Comparison of ENCODE assay signal across 8 cellular contexts in genomic region chr17:40344321-40345160, GRCh38. TPM values are rescaled to one million over a fixed set of nuclear protein-coding genes. Genes with fewer than 3 reads are reported as not detected.
A peak's percentile ranks its signal among the peaks of the same experiment; 100 is the strongest.
DNase-seq lines count a peak whose midpoint lies in the region; ATAC-seq, FAIRE-seq and TF ChIP-seq lines count a peak whose summit lies in the region.

No MANE protein-coding gene starts in this region.

- H3K14ac ChIP-seq in mesenchymal stem cell (ENCODE audit: low read length in 2 of 2), result peak overlapping the region in 1 of 2 experiments; percentile 85

- peak overlapping the region; percentile 85 to 87 for H3K18ac ChIP-seq in mesenchymal stem cell (ENCODE audit: low read depth in 1 of 2, low read length in 2 of 2)

- no peak overlapping the region for H2AFZ ChIP-seq in mesenchymal stem cell (ENCODE audit: low read depth, low read length)

- no peaks in the 10 kb centered on the region for H3K9me3 ChIP-seq in mesenchymal stem cell (ENCODE audit: control insufficient read depth, low read length)

- peak overlapping the region; percentile 82 for H3K4me2 ChIP-seq in mesenchymal stem cell (ENCODE audit: low read length, poor library complexity, severe bottlenecking)

- H3K4me3 ChIP-seq in bronchial epithelial cell (ENCODE audit: low read depth, low read length) (peak overlapping the region; percentile 26), mesenchymal stem cell (ENCODE audit: insufficient read depth in 1 of 2, low read depth in 1 of 2, low read length in 2 of 2) (peak overlapping the region in 1 of 2 experiments; percentile 90)

- H3K4me1 ChIP-seq in mesenchymal stem cell (ENCODE audit: control insufficient read depth, insufficient read depth, low read depth, low read length), result peaks cover 64% of the 10 kb centered on the region

- H3K27me3 ChIP-seq in bronchial epithelial cell (ENCODE audit: control insufficient read depth, insufficient read depth, low read length), result no peaks in the 10 kb centered on the region
- H3K27me3 ChIP-seq in mesenchymal stem cell (ENCODE audit: control insufficient read depth in 1 of 2, insufficient read depth in 1 of 2, low read length in 2 of 2), result no peaks in the 10 kb centered on the region

- peak overlapping the region; percentile 71 for H3K4me3 Mint-ChIP-seq in activated T-cell treated with anti-CD3 and anti-CD28 coated beads, Interleukin-2, amount 50 U/mL, for 24 hours
- H3K4me3 Mint-ChIP-seq in type B pancreatic cell, result peak overlapping the region; percentile 93

- H4K91ac ChIP-seq in mesenchymal stem cell (ENCODE audit: low read length), result peak overlapping the region; percentile 94

- peak overlapping the region; percentile 93 for H3K9ac ChIP-seq in mesenchymal stem cell (ENCODE audit: low read length)

- DNase-seq in activated T-cell treated with anti-CD3 and anti-CD28 coated beads, Interleukin-2, amount 50 U/mL, for 24 hours, result no peak
- DNase-seq in activated T-cell treated with anti-CD3 and anti-CD28 coated beads for 4 hours, result no peak
- no peak for DNase-seq in bronchial epithelial cell (ENCODE audit: low read depth)
- no peak for DNase-seq in mesenchymal stem cell
- no peak for DNase-seq in type B pancreatic cell (ENCODE audit: extremely low spot score, unreplicated experiment)
- DNase-seq in NCI-H2196 (lab: John Stamatoyannopoulos, UW; ENCODE audit: unreplicated experiment), result no peak

- peak overlapping the region in 1 of 2 experiments; percentile 47 for H3K23ac ChIP-seq in mesenchymal stem cell (ENCODE audit: low read length in 2 of 2)

- H2AK5ac ChIP-seq in mesenchymal stem cell (ENCODE audit: low read length, severe bottlenecking), result peak overlapping the region; percentile 84

- H3K36me3 ChIP-seq in bronchial epithelial cell (ENCODE audit: control insufficient read depth, insufficient read depth, low read length) (peaks cover 2% of the 10 kb centered on the region), mesenchymal stem cell (ENCODE audit: control insufficient read depth in 1 of 2, insufficient read depth in 2 of 2, low read depth in 1 of 2, low read length in 2 of 2) (peaks cover 22 to 30% of the 10 kb centered on the region in 2 experiments)

- peaks cover 43% of the 10 kb centered on the region for H3K79me1 ChIP-seq in mesenchymal stem cell (replicated peaks; ENCODE audit: low read length, poor library complexity, severe bottlenecking)

- no peaks in the 10 kb centered on the region for H3K9me3 Mint-ChIP-seq in activated T-cell treated with anti-CD3 and anti-CD28 coated beads, Interleukin-2, amount 50 U/mL, for 24 hours
- H3K9me3 Mint-ChIP-seq in type B pancreatic cell, result no peaks in the 10 kb centered on the region

- H3K27ac ChIP-seq in mesenchymal stem cell (ENCODE audit: low read length, poor library complexity, severe bottlenecking), result peak overlapping the region; percentile 58

- FAIRE-seq in bronchial epithelial cell (lab: Jason Lieb, UNC), result peak; percentile 7

- H2BK120ac ChIP-seq in mesenchymal stem cell (ENCODE audit: low read depth, low read length), result no peak overlapping the region

- H3K4ac ChIP-seq in mesenchymal stem cell (ENCODE audit: low read depth in 1 of 2, low read length in 2 of 2), result peak overlapping the region; percentile 67 to 76

- peak overlapping the region; percentile 82 for H3K27ac Mint-ChIP-seq in activated T-cell treated with anti-CD3 and anti-CD28 coated beads, Interleukin-2, amount 50 U/mL, for 24 hours
- H3K27ac Mint-ChIP-seq in type B pancreatic cell, result peak overlapping the region; percentile 86

- H4K8ac ChIP-seq in mesenchymal stem cell (ENCODE audit: low read length), result peak overlapping the region; percentile 46

- TF ChIP-seq CTCF in bronchial epithelial cell (IDR thresholded peaks at IDR 0.05; ENCODE audit: insufficient read depth, low read length, severe bottlenecking) (no peak), type B pancreatic cell (conservative IDR thresholded peaks at IDR 0.05) (no peak)

- ATAC-seq in HG02610 (IDR thresholded peaks at IDR 0.05; ENCODE audit: unreplicated experiment) (no peak), GM19463 (IDR thresholded peaks at IDR 0.05; ENCODE audit: unreplicated experiment) (no peak)

- H3K4me1 Mint-ChIP-seq in activated T-cell treated with anti-CD3 and anti-CD28 coated beads, Interleukin-2, amount 50 U/mL, for 24 hours (ENCODE audit: low read depth), result peaks cover 74% of the 10 kb centered on the region
- H3K4me1 Mint-ChIP-seq in type B pancreatic cell (ENCODE audit: unreplicated experiment), result peaks cover 69% of the 10 kb centered on the region

- H3K27me3 Mint-ChIP-seq in activated T-cell treated with anti-CD3 and anti-CD28 coated beads, Interleukin-2, amount 50 U/mL, for 24 hours, result no peaks in the 10 kb centered on the region
- no peaks in the 10 kb centered on the region for H3K27me3 Mint-ChIP-seq in type B pancreatic cell

- peaks cover 33% of the 10 kb centered on the region for H3K36me3 Mint-ChIP-seq in activated T-cell treated with anti-CD3 and anti-CD28 coated beads, Interleukin-2, amount 50 U/mL, for 24 hours (ENCODE audit: low read depth)
- peaks cover 9% of the 10 kb centered on the region for H3K36me3 Mint-ChIP-seq in type B pancreatic cell

- peak overlapping the region; percentile 38 to 70 for H2BK12ac ChIP-seq in mesenchymal stem cell (ENCODE audit: low read length in 2 of 2)

- H2BK5ac ChIP-seq in mesenchymal stem cell (ENCODE audit: low read depth, low read length, poor library complexity, severe bottlenecking), result peak overlapping the region; percentile 40

- H2BK15ac ChIP-seq in mesenchymal stem cell (ENCODE audit: low read depth, poor library complexity, severe bottlenecking), result peak overlapping the region; percentile 94

- WGBS in mesenchymal stem cell, result 64% methylated on average over 4 of the region's 7 CpGs

RNA-seq across cellular contexts. Expression of gene GJD3, which starts 20.0 kb away (rescaled TPM):
- total RNA-seq in bronchial epithelial cell (0.13 and 0.53 TPM in 2 replicates), type B pancreatic cell (ENCODE audit: low replicate concordance) (0.36 and 0.43 TPM in 2 replicates)
- polyA plus RNA-seq in mesenchymal stem cell (2013, experiment 1 of 2), result 0.44 TPM
- 0.29 TPM for polyA plus RNA-seq in mesenchymal stem cell (2013, experiment 2 of 2)

RNA-seq across cellular contexts. Expression of gene RARA, which starts 35.6 kb away (rescaled TPM):
- 1.3 and 2.3 TPM in 2 replicates for total RNA-seq in bronchial epithelial cell
- 32.6 TPM for polyA plus RNA-seq in mesenchymal stem cell (2013, experiment 1 of 2)
- polyA plus RNA-seq in mesenchymal stem cell (2013, experiment 2 of 2), result 32.1 TPM
- 23.8 and 34.3 TPM in 2 replicates for total RNA-seq in type B pancreatic cell (ENCODE audit: low replicate concordance)

RNA-seq across cellular contexts. Expression of gene CDC6, which starts 56.9 kb away (rescaled TPM):
- 3.4 and 4.6 TPM in 2 replicates for total RNA-seq in bronchial epithelial cell
- 8.5 TPM for polyA plus RNA-seq in mesenchymal stem cell (2013, experiment 1 of 2)
- 9.1 TPM for polyA plus RNA-seq in mesenchymal stem cell (2013, experiment 2 of 2)
- 23.2 and 50.3 TPM in 2 replicates for total RNA-seq in type B pancreatic cell (ENCODE audit: low replicate concordance)
